ENCODE assay signal across 15 cellular contexts in the genomic region with DNA sequence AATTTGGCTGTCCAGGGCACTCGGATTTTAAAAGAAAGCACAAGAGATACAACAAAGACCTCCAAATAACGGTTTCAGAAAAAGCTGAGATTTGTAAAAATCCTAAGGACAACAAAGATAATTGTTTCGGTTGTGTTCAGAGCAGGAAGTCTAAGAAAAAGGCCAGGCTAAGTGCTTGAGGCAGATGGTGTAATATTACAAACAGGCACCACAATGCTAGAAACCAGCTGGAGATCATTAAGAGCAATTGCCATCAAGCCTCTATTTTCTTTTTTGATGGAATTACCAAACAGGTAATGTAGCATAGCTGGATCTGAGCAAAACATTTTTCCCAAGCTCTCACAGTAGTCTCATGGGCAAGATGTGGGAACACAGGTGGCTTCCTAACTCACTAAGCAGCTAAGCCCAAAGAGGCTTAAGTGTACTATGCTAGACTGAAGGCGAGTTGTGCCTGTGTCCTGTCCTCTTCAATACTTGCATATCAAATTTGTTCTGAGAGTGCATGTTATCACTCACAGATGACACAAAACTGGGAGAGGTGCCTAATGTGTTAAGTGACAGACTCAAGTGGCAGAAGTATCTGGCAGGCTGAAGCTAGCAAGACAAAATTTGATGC.
DNase-seq lines count a peak whose midpoint lies in the region; ATAC-seq, FAIRE-seq and TF ChIP-seq lines count a peak whose summit lies in the region.
"Had no signal": no experiment of that assay in that cellular context is flagged by ENCODE, and none has a peak within 500 bp of the region (broad histone marks: within the 10 kb centered on the region; RNA-seq: fewer than 3 reads in every experiment).

No MANE protein-coding gene starts in this region.

- no peak overlapping the region for H2BK5ac ChIP-seq in trophoblast cell (ENCODE audit: low read depth, low read length, poor library complexity)

- H3K4me2 ChIP-seq in Loucy (ENCODE audit: low read depth, low read length, poor library complexity, severe bottlenecking) (no peak overlapping the region), trophoblast cell (ENCODE audit: low read length) (no peak overlapping the region)
- H3K4me2 ChIP-seq: KMS-11 had no signal

- H4K91ac ChIP-seq in trophoblast cell (ENCODE audit: low read depth, low read length): no peak overlapping the region

- H3F3A ChIP-seq in Loucy (ENCODE audit: low read depth): no peaks in the 10 kb centered on the region

- WGBS in trophoblast cell (ENCODE audit: extremely low coverage, insufficient coverage, insufficient read length): no CpG with 5 or more reads among the region's 4 CpGs

- no peak overlapping the region for H2AK5ac ChIP-seq in trophoblast cell (ENCODE audit: low read length)

- H3K18ac ChIP-seq in trophoblast cell (ENCODE audit: low read length): no peak overlapping the region

- H3K79me1 ChIP-seq in trophoblast cell (ENCODE audit: low read length): no peaks in the 10 kb centered on the region

- no peak for FAIRE-seq in kidney (lab: Jason Lieb, UNC)
- FAIRE-seq: islet of Langerhans, urothelium cell line had no signal

- H2AFZ ChIP-seq in Loucy (ENCODE audit: low read length): peak overlapping the region; percentile 55; the same call in 1 of the 2 replicates
- no peak overlapping the region for H2AFZ ChIP-seq in trophoblast cell (ENCODE audit: insufficient read depth, low read length, poor library complexity)

- intact Hi-C loops in kidney (cut with DNase I): no loop called here

- no peaks in the 10 kb centered on the region for H3K9me3 Mint-ChIP-seq in glutamatergic neuron (ENCODE audit: unreplicated experiment)
- H3K9me3 Mint-ChIP-seq: endodermal cell had no signal

- no peak for TF ChIP-seq CTCF in AG09319 (IDR thresholded peaks at IDR 0.05; ENCODE audit: low read depth, low read length)
- no peak for TF ChIP-seq CTCF in Loucy (conservative IDR thresholded peaks at IDR 0.05; ENCODE audit: low read length)
- TF ChIP-seq CTCF in glutamatergic neuron (IDR thresholded peaks at IDR 0.05; ENCODE audit: partially characterized antibody, unreplicated experiment): no peak
- TF ChIP-seq CTCF in kidney (IDR thresholded peaks at IDR 0.05; ENCODE audit: borderline replicate concordance, extremely low read depth, insufficient read depth): no peak

- H3K9me3 ChIP-seq in Loucy (ENCODE audit: insufficient read depth, low read depth, low read length): no peaks in the 10 kb centered on the region
- H3K9me3 ChIP-seq in trophoblast cell (ENCODE audit: insufficient read depth, low read depth, low read length): no peaks in the 10 kb centered on the region
- H3K9me3 ChIP-seq in kidney (ENCODE audit: control insufficient read depth in 1 of 2, low read length in 2 of 2): no peaks in the 10 kb centered on the region

- H3K79me2 ChIP-seq in Loucy (ENCODE audit: insufficient read depth, low read length) (no peaks in the 10 kb centered on the region), trophoblast cell (ENCODE audit: control insufficient read depth, insufficient read depth, low read length, poor library complexity) (no peaks in the 10 kb centered on the region)

- no peak overlapping the region for H4K8ac ChIP-seq in trophoblast cell (ENCODE audit: low read depth, low read length)

- no peak overlapping the region for H3K4ac ChIP-seq in trophoblast cell (ENCODE audit: low read depth, low read length)

- H3K4me3 Mint-ChIP-seq in glutamatergic neuron (ENCODE audit: unreplicated experiment): no peak overlapping the region
- H3K4me3 Mint-ChIP-seq: activated naive CD8-positive, alpha-beta T cell treated with anti-CD3 and anti-CD28 coated beads, Interleukin-2, amount 10 ng/mL, durations not matched to agents 7 days and 5 days; endodermal cell had no signal

- no peak overlapping the region for H3K14ac ChIP-seq in trophoblast cell (ENCODE audit: low read length)

- H3K9ac ChIP-seq in Loucy (ENCODE audit: low read depth, low read length, poor library complexity, severe bottlenecking) (no peak overlapping the region), trophoblast cell (ENCODE audit: low read length) (no peak overlapping the region), kidney (ENCODE audit: low read length in 2 of 2) (no peak overlapping the region)
- H3K9ac ChIP-seq: KMS-11 had no signal

- H3K4me1 ChIP-seq in Loucy (ENCODE audit: insufficient read depth, low read length, poor library complexity, severe bottlenecking): peaks cover 7% of the 10 kb centered on the region
- H3K4me1 ChIP-seq in trophoblast cell (ENCODE audit: control insufficient read depth in 1 of 2, insufficient read depth in 2 of 2, low read length in 2 of 2): peaks cover 0 to 3% of the 10 kb centered on the region in 2 experiments
- H3K4me1 ChIP-seq in kidney (ENCODE audit: control insufficient read depth in 1 of 2, insufficient read depth in 1 of 2, low read depth in 1 of 2, low read length in 2 of 2): no peaks in the 10 kb centered on the region

- DNase-seq in AG09319 (ENCODE audit: extremely low read depth, low read depth) (peak; percentile 37), NCI-H748 treated with DMSO at 0.1 percent for 48 hours (lab: John Stamatoyannopoulos, UW) (peak; percentile 82), glutamatergic neuron (no peak), trophoblast cell (no peak), SIG-M5 treated with dmso at 0.1 percent for 504 hours (lab: John Stamatoyannopoulos, UW; ENCODE audit: unreplicated experiment) (no peak), kidney (no peak)
- DNase-seq: activated CD4-positive, alpha-beta T cell treated with anti-CD3 and anti-CD28 coated beads for 4 hours; activated naive CD8-positive, alpha-beta T cell treated with anti-CD3 and anti-CD28 coated beads, Interleukin-2, amount 10 ng/mL, durations not matched to agents 7 days and 5 days; endodermal cell; SHP77 treated with DMSO at 0.1 percent for 48 hours had no signal

- H3K27ac Mint-ChIP-seq in glutamatergic neuron (ENCODE audit: unreplicated experiment): peak overlapping the region; percentile 67
- H3K27ac Mint-ChIP-seq: activated naive CD8-positive, alpha-beta T cell treated with anti-CD3 and anti-CD28 coated beads, Interleukin-2, amount 10 ng/mL, durations not matched to agents 7 days and 5 days; endodermal cell had no signal

- H3K27me3 Mint-ChIP-seq in glutamatergic neuron (ENCODE audit: unreplicated experiment): no peaks in the 10 kb centered on the region

- H3K27ac ChIP-seq in trophoblast cell (ENCODE audit: low read depth, low read length) (no peak overlapping the region), kidney (ENCODE audit: low read depth in 2 of 2, low read length in 2 of 2) (no peak overlapping the region)
- H3K27ac ChIP-seq: KMS-11 had no signal

- no peak overlapping the region for H3K4me3 ChIP-seq in Loucy (ENCODE audit: low read length, poor library complexity, severe bottlenecking)
- no peak overlapping the region for H3K4me3 ChIP-seq in trophoblast cell (ENCODE audit: low read depth, low read length)
- H3K4me3 ChIP-seq in kidney (ENCODE audit: low read length in 2 of 2): no peak overlapping the region

- H3K36me3 ChIP-seq in Loucy (ENCODE audit: insufficient read depth, low read length) (no peaks in the 10 kb centered on the region), trophoblast cell (ENCODE audit: control insufficient read depth in 1 of 2, insufficient read depth in 2 of 2, low read length in 2 of 2) (no peaks in the 10 kb centered on the region), kidney (ENCODE audit: control insufficient read depth in 1 of 2, insufficient read depth in 2 of 2, low read length in 2 of 2) (no peaks in the 10 kb centered on the region)

- no peak overlapping the region for H3K23ac ChIP-seq in trophoblast cell (ENCODE audit: low read length)

- no peak overlapping the region for H2BK12ac ChIP-seq in trophoblast cell (ENCODE audit: low read length)

- H2BK120ac ChIP-seq in trophoblast cell (ENCODE audit: insufficient read depth, low read length, poor library complexity): no peak overlapping the region

- peaks cover 7% of the 10 kb centered on the region for H3K4me1 Mint-ChIP-seq in glutamatergic neuron (ENCODE audit: low read depth, unreplicated experiment)
- H3K4me1 Mint-ChIP-seq: activated naive CD8-positive, alpha-beta T cell treated with anti-CD3 and anti-CD28 coated beads, Interleukin-2, amount 10 ng/mL, durations not matched to agents 7 days and 5 days had no signal

- H3K36me3 Mint-ChIP-seq in glutamatergic neuron (ENCODE audit: unreplicated experiment): no peaks in the 10 kb centered on the region
- H3K36me3 Mint-ChIP-seq: activated naive CD8-positive, alpha-beta T cell treated with anti-CD3 and anti-CD28 coated beads, Interleukin-2, amount 10 ng/mL, durations not matched to agents 7 days and 5 days had no signal

- H4K12ac ChIP-seq in trophoblast cell (ENCODE audit: low read depth, low read length): no peak overlapping the region

- H3K27me3 ChIP-seq in Loucy (ENCODE audit: insufficient read depth, low read length, poor library complexity, severe bottlenecking): no peaks in the 10 kb centered on the region
- H3K27me3 ChIP-seq in trophoblast cell (ENCODE audit: insufficient read depth, low read length): no peaks in the 10 kb centered on the region

- no peaks in the 10 kb centered on the region for H3K9me2 ChIP-seq in Loucy (replicated peaks; ENCODE audit: low read depth, low read length)

- no peak for ATAC-seq in HG03442 (IDR thresholded peaks at IDR 0.05; ENCODE audit: unreplicated experiment)

- H4K20me1 ChIP-seq in Loucy (ENCODE audit: insufficient read depth, low read length, poor library complexity, severe bottlenecking): no peaks in the 10 kb centered on the region

Comparison
In these comparisons a context has a peak if more than half of its experiments do, and no peak if none do; other contexts are left out.
1. DNase-seq: peak in AG09319 (single experiment) and NCI-H748 treated with DMSO at 0.1 percent for 48 hours (single experiment); none in glutamatergic neuron (single experiment), trophoblast cell (0 of 2), SIG-M5 treated with dmso at 0.1 percent for 504 hours (single experiment) and kidney (single experiment).